ENCODE assay signal across 8 cellular contexts in genomic region chr2:170771049-170771937, GRCh38. TPM values are rescaled to one million over a fixed set of nuclear protein-coding genes. Genes with fewer than 3 reads are reported as not detected.
DNase-seq lines count a peak whose midpoint lies in the region; ATAC-seq, FAIRE-seq and TF ChIP-seq lines count a peak whose summit lies in the region.

No MANE protein-coding gene starts in this region.

- DNase-seq in A172 (ENCODE audit: low spot score) (peak; percentile 45), GM12891 (ENCODE audit: insufficient read length, low spot score) (no peak), GM12878 (ENCODE audit: low read depth, low spot score) (no peak), inferior parietal cortex (ENCODE audit: extremely low spot score) (peak; percentile 38), germinal center (ENCODE audit: low spot score) (no peak)
- peak; percentile 23 to 29 for DNase-seq in stimulated activated CD4-positive, alpha-beta T cell treated with anti-CD3 and anti-CD28 coated beads, Interleukin-2, amount 100 ng/mL, for 48 hours

- POLR2A ChIA-PET in GM12878 (lab: Charles Lee) = interaction anchor here (1.3 to 1.6 kb wide), 2 partner anchors 92 to 246 kb away, joined by 3 to 4 read pairs; no protein-coding TSS in a partner anchor

- FAIRE-seq in GM12891 (lab: Jason Lieb, UNC) = peak; percentile 43
- FAIRE-seq in GM12878 (lab: Jason Lieb, UNC) = no peak

- in situ Hi-C loops in GM12878 (cut with MboI) = no loop called here

- ATAC-seq in HG02938 (IDR thresholded peaks at IDR 0.05; ENCODE audit: unreplicated experiment) (peak; percentile 27), GM12878 (peak; percentile 77)

- TF ChIP-seq POLR2A in GM12891 (IDR thresholded peaks at IDR 0.05; ENCODE audit: low read depth, low read length) (no peak), GM12878 (IDR thresholded peaks at IDR 0.05; ENCODE audit: low read depth, low read length) (no peak)

- H3K27ac ChIP-seq in OCI-LY3 (ENCODE audit: low read length) (no peak overlapping the region), GM12878 (ENCODE audit: control insufficient read depth, insufficient read depth) (no peak overlapping the region)

- peaks cover 10% of the 10 kb centered on the region for H3K4me1 ChIP-seq in OCI-LY3 (ENCODE audit: low read length)
- H3K4me1 ChIP-seq in GM12878 (ENCODE audit: control insufficient read depth, insufficient read depth, low read length) = no peaks in the 10 kb centered on the region

- RAD21 ChIA-PET in GM12878 (lab: Charles Lee; ENCODE audit: unreplicated experiment) = interaction anchor here (0.8 to 3.8 kb wide), 5 partner anchors 45 to 362 kb away, joined by 3 to 14 read pairs (median 5); partner anchors contain the start of gene GAD1

- H3K9ac ChIP-seq in OCI-LY3 (ENCODE audit: low read length) (peak overlapping the region; percentile 82), GM12878 (ENCODE audit: control insufficient read depth, insufficient read depth, low read length) (no peak overlapping the region)

- peak overlapping the region; percentile 98 for H3K4me3 ChIP-seq in OCI-LY3 (ENCODE audit: low read length)
- peak overlapping the region; percentile 63; the same call in 1 of the 2 replicates for H3K4me3 ChIP-seq in GM12878

- H3K9me3 ChIP-seq in OCI-LY3 (ENCODE audit: insufficient read depth, low read length) (no peaks in the 10 kb centered on the region), GM12878 (replicated peaks; ENCODE audit: control insufficient read depth, insufficient read depth, low read length) (no peaks in the 10 kb centered on the region)

- BruUV-seq in GM12878 (replicated peaks; lab: Mats Ljungman, UMichigan) = no TSS peak

- H2AFZ ChIP-seq in OCI-LY3 (ENCODE audit: low read depth, low read length) (peak overlapping the region; percentile 99), GM12878 (ENCODE audit: control insufficient read depth, low read depth, low read length) (peak overlapping the region; percentile 87)

- WGBS in GM12878 (ENCODE audit: insufficient coverage, insufficient replicate concordance, low lambda C conversion rate, missing lambda C conversion rate) = 8% methylated on average over 35 of the region's 51 CpGs

- H3K36me3 ChIP-seq in OCI-LY3 (replicated peaks; ENCODE audit: low read depth, low read length) = no peaks in the 10 kb centered on the region
- H3K36me3 ChIP-seq in GM12878 (ENCODE audit: control insufficient read depth in 2 of 2, insufficient read depth in 2 of 2, low read length in 1 of 2) = no peaks in the 10 kb centered on the region

- intact Hi-C loops in GM12878 (cut with micrococcal nuclease; ENCODE audit: unreplicated experiment) = no loop called here

- TF ChIP-seq EP300 in GM12878 (IDR thresholded peaks at IDR 0.05; ENCODE audit: borderline replicate concordance in 1 of 2, control insufficient read depth in 1 of 2, low read depth in 2 of 2, low read length in 2 of 2) = no peak

- TF ChIP-seq RAD21 in GM12878 (IDR thresholded peaks at IDR 0.05; ENCODE audit: insufficient read depth, low read depth, low read length) = no peak

- peaks cover 16% of the 10 kb centered on the region for H3K27me3 ChIP-seq in OCI-LY3 (ENCODE audit: low read depth, low read length)
- peaks cover 0 to 13% of the 10 kb centered on the region in 2 experiments; a peak in 3 of 4 replicates for H3K27me3 ChIP-seq in GM12878 (replicated peaks in 1 of 2; ENCODE audit: control insufficient read depth in 2 of 2, insufficient read depth in 2 of 2, low read length in 1 of 2)

- H3K4me2 ChIP-seq in OCI-LY3 (ENCODE audit: low read length) (peak overlapping the region; percentile 82), GM12878 (ENCODE audit: control insufficient read depth, insufficient read depth) (peak overlapping the region; percentile 95)

- no peaks in the 10 kb centered on the region for H4K20me1 ChIP-seq in OCI-LY3 (ENCODE audit: insufficient read depth, low read length)
- no peaks in the 10 kb centered on the region for H4K20me1 ChIP-seq in GM12878 (ENCODE audit: control insufficient read depth, insufficient read depth)

- no peaks in the 10 kb centered on the region for H3K79me2 ChIP-seq in OCI-LY3 (ENCODE audit: low read length)
- H3K79me2 ChIP-seq in GM12878 (ENCODE audit: control insufficient read depth, insufficient read depth, low read length) = no peaks in the 10 kb centered on the region

- SMC1A ChIA-PET in GM12878 (lab: Charles Lee; ENCODE audit: uncharacterized antibody, unreplicated experiment) = interaction anchor here (0.7 to 2.6 kb wide), 8 partner anchors 41 to 366 kb away, joined by 3 to 13 read pairs (median 6); no protein-coding TSS in a partner anchor

- CTCF ChIA-PET in GM12878 (lab: Yijun Ruan, JAX) = interaction anchor here (0.7 to 1.8 kb wide), 11 partner anchors 10 to 447 kb away, joined by 3 to 10 read pairs (median 4); partner anchors contain the start of gene GAD1

- peak; percentile 16; the same call in 1 of the 2 replicates for TF ChIP-seq CTCF in OCI-LY3 (IDR thresholded peaks at IDR 0.05; ENCODE audit: low read depth, low read length)
- TF ChIP-seq CTCF in GM12878 (IDR thresholded peaks at IDR 0.05 in 2 of 3, conservative IDR thresholded peaks at IDR 0.05 in 1 of 3; ENCODE audit: control insufficient read depth in 2 of 3, extremely low read depth in 1 of 3, insufficient read depth in 1 of 3, low read depth in 3 of 3, low read length in 3 of 3) = no peak

TF ChIP-seq in GM12891, 5 proteins besides CTCF, POLR2A, EP300 and RAD21 (continues in another document):
- TF ChIP-seq SPI1 (IDR thresholded peaks at IDR 0.05; ENCODE audit: low read depth, low read length) (no peak), PAX5 (IDR thresholded peaks at IDR 0.05; ENCODE audit: insufficient read depth, low read length, severe bottlenecking) (no peak)

TF ChIP-seq in GM12878, 131 proteins besides CTCF, POLR2A, EP300 and RAD21 (continues in another document):
- TF ChIP-seq IKZF2 (IDR thresholded peaks at IDR 0.05) = peak; percentile 20 to 25; a peak in 1 of 4 replicates
- TF ChIP-seq CHD2 (IDR thresholded peaks at IDR 0.05; ENCODE audit: borderline replicate concordance, low read depth, low read length) = 0 out of 2 replicates have a peak, but pooled peaks have one; percentile 24

RNA-seq across cellular contexts. Expression of gene ERICH2, which starts 1.1 kb away (rescaled TPM):
- 0.33 and 0.53 TPM in 2 replicates for total RNA-seq in A172 (2014; rRNA removed; shearing (Covaris generic))
- polyA plus RNA-seq in GM12891 (2012; ENCODE audit: low read depth, missing spikeins) = not detected
- not detected in 2 replicates for total RNA-seq in GM12878 (2013; cell fraction: nucleolus; rRNA removed)
- total RNA-seq in GM12878 (2014; rRNA removed) (not detected in 2 replicates), GM12878 (2014; rRNA removed; fragmentation: Illumina TruSeq; extraction: Trizol) (not detected in 2 replicates), GM12878 (2021) (not detected in 2 replicates)
- polyA plus RNA-seq in GM12878 (2011; ENCODE audit: low read depth) = not detected
- polyA plus RNA-seq in GM12878 (2011; rRNA removed) (0.33 TPM in 1 of 2 replicates, not detected in the other), GM12878 (2014; fragmentation: Illumina TruSeq; extraction: Trizol) (not detected in 2 replicates), GM12878 (2014; fragmentation: Nextera tagmentation; extraction: Ambion mirVana) (not detected), GM12878 (2014; rRNA removed) (not detected in 2 replicates), GM12878 (2016; fragmentation: Nextera tagmentation; extraction: Ambion mirVana) (not detected)
- polyA plus RNA-seq in GM12878 (2011; cell fraction: cytosol; rRNA removed) = not detected in 2 replicates
- not detected in 2 replicates for polyA plus RNA-seq in GM12878 (2011; cell fraction: nucleus; rRNA removed)
- polyA plus RNA-seq in GM12878 (2012) = not detected in 2 replicates
- polyA minus RNA-seq in GM12878 (2011; rRNA and poly(A)+ RNA removed) = not detected in 2 replicates
- not detected in 2 replicates for polyA minus RNA-seq in GM12878 (2011; cell fraction: cytosol; rRNA and poly(A)+ RNA removed)
- not detected in 2 replicates for polyA minus RNA-seq in GM12878 (2011; cell fraction: nucleus; rRNA and poly(A)+ RNA removed)

RNA-seq across cellular contexts. Expression of gene GAD1, which starts 45.4 kb away (rescaled TPM):
- total RNA-seq in A172 (2014; rRNA removed; shearing (Covaris generic)) = 9.9 and 15.2 TPM in 2 replicates
- 0.45 TPM for polyA plus RNA-seq in GM12891 (2012; ENCODE audit: low read depth, missing spikeins)
- 13.6 and 16.1 TPM in 2 replicates for total RNA-seq in GM12878 (2013; cell fraction: nucleolus; rRNA removed)
- total RNA-seq in GM12878 (2014; rRNA removed) (0.23 and 0.44 TPM in 2 replicates), GM12878 (2014; rRNA removed; fragmentation: Illumina TruSeq; extraction: Trizol) (0.04 and 0.18 TPM in 2 replicates), GM12878 (2021) (0.43 and 0.62 TPM in 2 replicates)
- polyA plus RNA-seq in GM12878 (2011; ENCODE audit: low read depth) = 0.75 TPM
- polyA plus RNA-seq in GM12878 (2011; rRNA removed) (2.8 and 3.4 TPM in 2 replicates), GM12878 (2014; fragmentation: Illumina TruSeq; extraction: Trizol) (0.05 and 0.22 TPM in 2 replicates), GM12878 (2014; fragmentation: Nextera tagmentation; extraction: Ambion mirVana) (under 1 TPM; 0.06 to 0.07 TPM), GM12878 (2014; rRNA removed) (0.04 and 1.1 TPM in 2 replicates), GM12878 (2016; fragmentation: Nextera tagmentation; extraction: Ambion mirVana) (1 to 10 TPM in 1 of 2 experiments, under 1 TPM in 1; 0.78 to 1.1 TPM)
- 3.1 and 3.7 TPM in 2 replicates for polyA plus RNA-seq in GM12878 (2011; cell fraction: cytosol; rRNA removed)
- 10.4 and 10.9 TPM in 2 replicates for polyA plus RNA-seq in GM12878 (2011; cell fraction: nucleus; rRNA removed)
- 1.7 and 2.1 TPM in 2 replicates for polyA plus RNA-seq in GM12878 (2012)
- polyA minus RNA-seq in GM12878 (2011; rRNA and poly(A)+ RNA removed) = 1.7 and 3.1 TPM in 2 replicates
- 1.2 and 1.9 TPM in 2 replicates for polyA minus RNA-seq in GM12878 (2011; cell fraction: cytosol; rRNA and poly(A)+ RNA removed)
- polyA minus RNA-seq in GM12878 (2011; cell fraction: nucleus; rRNA and poly(A)+ RNA removed) = 2.4 and 2.7 TPM in 2 replicates

RNA-seq across cellular contexts. Expression of gene SP5, which starts 56.2 kb away (rescaled TPM):
- total RNA-seq in A172 (2014; rRNA removed; shearing (Covaris generic)) = 0.28 and 2.1 TPM in 2 replicates
- polyA plus RNA-seq in GM12891 (2012; ENCODE audit: low read depth, missing spikeins) = not detected
- not detected in 2 replicates for total RNA-seq in GM12878 (2013; cell fraction: nucleolus; rRNA removed)
- not detected in 2 replicates for total RNA-seq in GM12878 (2014; rRNA removed)
- total RNA-seq in GM12878 (2014; rRNA removed; fragmentation: Illumina TruSeq; extraction: Trizol) = not detected in 2 replicates
- total RNA-seq in GM12878 (2021) = not detected in 2 replicates
- polyA plus RNA-seq in GM12878 (2011; ENCODE audit: low read depth) = not detected
- not detected in 2 replicates for polyA plus RNA-seq in GM12878 (2011; rRNA removed)
- polyA plus RNA-seq in GM12878 (2011; cell fraction: cytosol; rRNA removed) = not detected in 2 replicates
- polyA plus RNA-seq in GM12878 (2011; cell fraction: nucleus; rRNA removed) = not detected in 2 replicates
- polyA plus RNA-seq in GM12878 (2012) = not detected in 2 replicates
- polyA plus RNA-seq in GM12878 (2014; fragmentation: Illumina TruSeq; extraction: Trizol) = not detected in 2 replicates
- polyA plus RNA-seq in GM12878 (2014; fragmentation: Nextera tagmentation; extraction: Ambion mirVana) = not detected
- polyA plus RNA-seq in GM12878 (2014; rRNA removed) = not detected in 2 replicates
- polyA plus RNA-seq in GM12878 (2016; fragmentation: Nextera tagmentation; extraction: Ambion mirVana) = not detected
- not detected in 2 replicates for polyA minus RNA-seq in GM12878 (2011; rRNA and poly(A)+ RNA removed)
- not detected in 2 replicates for polyA minus RNA-seq in GM12878 (2011; cell fraction: cytosol; rRNA and poly(A)+ RNA removed)
- not detected in 2 replicates for polyA minus RNA-seq in GM12878 (2011; cell fraction: nucleus; rRNA and poly(A)+ RNA removed)

Comparison
In these comparisons a context has a peak if more than half of its experiments do, and no peak if none do; other contexts are left out.
1. DNase-seq: peak in A172 (single experiment), inferior parietal cortex (single experiment) and stimulated activated CD4-positive, alpha-beta T cell treated with anti-CD3 and anti-CD28 coated beads, Interleukin-2, amount 100 ng/mL, for 48 hours (2 of 2); none in GM12891 (single experiment), GM12878 (single experiment) and germinal center (single experiment).